Comparison of ENCODE assay signal across 1 cellular context in the genomic region with DNA sequence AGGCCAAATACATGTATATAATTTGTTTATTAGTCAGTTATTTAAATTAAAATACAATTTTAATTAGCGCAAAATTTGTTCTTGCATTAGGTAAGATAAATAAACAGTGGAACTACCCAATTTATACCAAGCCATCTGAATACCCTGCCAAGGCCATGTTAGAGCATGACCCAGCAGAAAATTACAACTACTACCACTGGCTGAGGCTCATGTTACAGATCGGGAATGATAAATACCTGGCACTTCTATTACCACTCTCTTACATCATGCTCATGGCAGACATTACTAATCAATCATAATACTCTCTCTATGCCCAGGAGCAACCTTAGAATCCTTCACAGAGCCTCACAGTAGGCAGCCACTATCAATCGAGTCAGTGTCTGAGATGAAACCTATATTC.
A peak's percentile ranks its signal among the peaks of the same experiment; 100 is the strongest.
TF ChIP-seq lines count a peak whose summit lies in the region.

No MANE protein-coding gene starts in this region.

TF ChIP-seq in HEK293T, 16 proteins besides CTCF, POLR2A, EP300 and RAD21 (continued from another document):
- TF ChIP-seq PKNOX1 (IDR thresholded peaks at IDR 0.05) (peak; percentile 87), CTBP1 (IDR thresholded peaks at IDR 0.05; ENCODE audit: borderline replicate concordance) (0 out of 2 replicates have a peak, but pooled peaks have one; percentile 28)
